22 cellular contexts compared by ENCODE assay signal in genomic region chr17:58365185-58365979, GRCh38. TPM values are rescaled to one million over a fixed set of nuclear protein-coding genes. Genes with fewer than 3 reads are reported as not detected.
A peak's percentile ranks its signal among the peaks of the same experiment; 100 is the strongest.
DNase-seq lines count a peak whose midpoint lies in the region; ATAC-seq and TF ChIP-seq lines count a peak whose summit lies in the region.
"Had no signal": no experiment of that assay in that cellular context is flagged by ENCODE, and none has a peak within 500 bp of the region (broad histone marks: within the 10 kb centered on the region; RNA-seq: fewer than 3 reads in every experiment).

No MANE protein-coding gene starts in this region.

- H3K27ac ChIP-seq in HEK293 (ENCODE audit: extremely low read depth, low read depth, low read length) = peak overlapping the region; percentile 12; the same call in 1 of the 2 replicates
- peak overlapping the region; percentile 39 for H3K27ac ChIP-seq in duodenal mucosa (ENCODE audit: low read depth, low read length)
- peak overlapping the region; percentile 49 for H3K27ac ChIP-seq in suprapubic skin
- H3K27ac ChIP-seq in smooth muscle cell (ENCODE audit: low read depth) = no peak overlapping the region
- H3K27ac ChIP-seq: heart left ventricle had no signal

- CTCF ChIA-PET in HEK293 (lab: Yijun Ruan, JAX) = no interaction called here

- no peak for TF ChIP-seq CTCF in HEK293 (tag by site-specific recombination; IDR thresholded peaks at IDR 0.05)
- no peak for TF ChIP-seq CTCF in suprapubic skin (IDR thresholded peaks at IDR 0.05)
- no peak for TF ChIP-seq CTCF in smooth muscle cell (IDR thresholded peaks at IDR 0.05; ENCODE audit: borderline replicate concordance, insufficient read depth, poor library complexity, severe bottlenecking)

- H3K36me3 ChIP-seq in HEK293 (ENCODE audit: control insufficient read depth in 2 of 2, insufficient read depth in 1 of 2, low read length in 2 of 2) (peaks cover 0 to 43% of the 10 kb centered on the region in 2 experiments; a peak in 2 of 3 replicates), duodenal mucosa (ENCODE audit: control insufficient read depth in 1 of 2, insufficient read depth in 2 of 2, low read length in 2 of 2) (peaks cover 14 to 23% of the 10 kb centered on the region in 2 donors), mucosa of stomach (ENCODE audit: control insufficient read depth, insufficient read depth, low read length) (no peaks in the 10 kb centered on the region), suprapubic skin (peaks cover 2% of the 10 kb centered on the region), smooth muscle cell (ENCODE audit: low read depth) (no peaks in the 10 kb centered on the region)
- H3K36me3 ChIP-seq: heart left ventricle had no signal

- H3F3A ChIP-seq in smooth muscle cell (ENCODE audit: low read depth) = peaks cover 5% of the 10 kb centered on the region

- H3K4me2 ChIP-seq in smooth muscle cell = no peak overlapping the region

- DNase-seq in suprapubic skin (ENCODE audit: low spot score in 2 of 2) = no peak
- no peak for DNase-seq in smooth muscle cell (lab: John Stamatoyannopoulos, UW; ENCODE audit: unreplicated experiment)
- DNase-seq: activated CD4-positive, CD25-positive, alpha-beta regulatory T cell treated with anti-CD3 and anti-CD28 coated beads, Interleukin-2, amount 50 U/mL, for 72 hours; activated CD8-positive, alpha-beta memory T cell treated with anti-CD3 and anti-CD28 coated beads for 24 hours; activated naive CD4-positive, alpha-beta T cell treated with Interleukin-2 at 50 U/mL for 16 hours; activated T-cell treated with anti-CD3 and anti-CD28 coated beads, Interleukin-2, amount 50 U/mL, for 4 hours; CD4-positive, CD25-positive, alpha-beta regulatory T cell; H9; heart left ventricle; KG1; NCI-H187; occipital lobe; retina; SIG-M5; stimulated activated naive CD8-positive, alpha-beta T cell treated with anti-CD3 and anti-CD28 coated beads, Interleukin-15, amount 100 ng/mL, for 72 hours had no signal

- ATAC-seq in HG03521 (IDR thresholded peaks at IDR 0.05; ENCODE audit: unreplicated experiment) = no peak
- no peak for ATAC-seq in GM21423 (IDR thresholded peaks at IDR 0.05; ENCODE audit: unreplicated experiment)
- ATAC-seq: activated T-cell treated with anti-CD3 and anti-CD28 coated beads, Interleukin-2, amount 50 U/mL, for 4 hours; heart left ventricle; stimulated activated naive CD8-positive, alpha-beta T cell treated with anti-CD3 and anti-CD28 coated beads, Interleukin-15, amount 100 ng/mL, for 72 hours had no signal

- no peaks in the 10 kb centered on the region for H3K79me2 ChIP-seq in smooth muscle cell (ENCODE audit: low read depth)

- peak overlapping the region in 1 of 2 donors; percentile 35 for H3K9ac ChIP-seq in duodenal mucosa (ENCODE audit: low read depth in 1 of 2, low read length in 2 of 2)
- peak overlapping the region; percentile 1 for H3K9ac ChIP-seq in mucosa of stomach (ENCODE audit: low read length)
- no peak overlapping the region for H3K9ac ChIP-seq in smooth muscle cell (ENCODE audit: low read depth)

- no peak overlapping the region for H2AFZ ChIP-seq in smooth muscle cell (ENCODE audit: low read depth)

- no peak overlapping the region for H3K4me3 ChIP-seq in HEK293 (ENCODE audit: low read depth, low read length)
- H3K4me3 ChIP-seq in duodenal mucosa (ENCODE audit: low read depth in 1 of 2, low read length in 2 of 2) = peak overlapping the region; percentile 16 to 25
- H3K4me3 ChIP-seq in mucosa of stomach (ENCODE audit: low read length) = no peak overlapping the region
- H3K4me3 ChIP-seq in suprapubic skin = no peak overlapping the region
- no peak overlapping the region for H3K4me3 ChIP-seq in smooth muscle cell
- H3K4me3 ChIP-seq: heart left ventricle had no signal

- TF ChIP-seq EP300 in suprapubic skin (IDR thresholded peaks at IDR 0.05) = no peak

- POLR2A ChIA-PET in HEK293 (lab: Yijun Ruan, JAX) = interaction anchor here (0.5 to 5.2 kb wide), 3 partner anchors 13 to 58 kb away, joined by 3 to 28 read pairs (median 7); partner anchors contain the start of gene SUPT4H1

- H3K4me1 ChIP-seq in HEK293 (ENCODE audit: control insufficient read depth, insufficient read depth, low read length) = no peaks in the 10 kb centered on the region
- H3K4me1 ChIP-seq in duodenal mucosa (ENCODE audit: control insufficient read depth in 1 of 2, insufficient read depth in 2 of 2, low read length in 2 of 2) = peaks cover 68 to 77% of the 10 kb centered on the region in 2 donors
- H3K4me1 ChIP-seq in mucosa of stomach (ENCODE audit: control insufficient read depth, insufficient read depth, low read length) = peaks cover 52% of the 10 kb centered on the region
- peaks cover 42% of the 10 kb centered on the region for H3K4me1 ChIP-seq in suprapubic skin
- peaks cover 9% of the 10 kb centered on the region for H3K4me1 ChIP-seq in smooth muscle cell (ENCODE audit: low read depth)
- H3K4me1 ChIP-seq: heart left ventricle had no signal

- H3K9me3 ChIP-seq in HEK293 (ENCODE audit: control insufficient read depth, insufficient read depth, low read depth, low read length) (no peaks in the 10 kb centered on the region), duodenal mucosa (ENCODE audit: control insufficient read depth in 1 of 2, low read length in 2 of 2) (no peaks in the 10 kb centered on the region), mucosa of stomach (ENCODE audit: control insufficient read depth, low read length) (no peaks in the 10 kb centered on the region), suprapubic skin (no peaks in the 10 kb centered on the region), smooth muscle cell (replicated peaks; ENCODE audit: low read depth) (no peaks in the 10 kb centered on the region)
- H3K9me3 ChIP-seq: heart left ventricle had no signal

- H4K20me1 ChIP-seq in smooth muscle cell (ENCODE audit: low read depth) = no peaks in the 10 kb centered on the region

- peaks cover 0 to 5% of the 10 kb centered on the region in 2 donors for H3K27me3 ChIP-seq in duodenal mucosa (ENCODE audit: control insufficient read depth in 1 of 2, insufficient read depth in 2 of 2, low read length in 2 of 2)
- H3K27me3 ChIP-seq in mucosa of stomach (ENCODE audit: control insufficient read depth, insufficient read depth, low read length) = no peaks in the 10 kb centered on the region
- H3K27me3 ChIP-seq in suprapubic skin = no peaks in the 10 kb centered on the region
- no peaks in the 10 kb centered on the region for H3K27me3 ChIP-seq in smooth muscle cell (ENCODE audit: low read depth)
- H3K27me3 ChIP-seq: heart left ventricle had no signal

- TF ChIP-seq POLR2A in suprapubic skin (IDR thresholded peaks at IDR 0.05) = no peak

TF ChIP-seq in HEK293, 187 proteins besides CTCF, POLR2A, EP300 and RAD21:
- no peak for TF ChIP-seq ZNF23 (tag by site-specific recombination; IDR thresholded peaks at IDR 0.05; ENCODE audit: borderline replicate concordance)
- TF ChIP-seq PRDM1 (tag by site-specific recombination; IDR thresholded peaks at IDR 0.05) = 0 out of 2 replicates have a peak, but pooled peaks have one; percentile 13
- peak; percentile 82; the same call in 1 of the 2 replicates for TF ChIP-seq SP7 (tag by site-specific recombination; IDR thresholded peaks at IDR 0.05)
- peak; percentile 35; the same call in 1 of the 2 replicates for TF ChIP-seq ZNF449 (tag by site-specific recombination; IDR thresholded peaks at IDR 0.05)

RNA-seq across cellular contexts. Expression of gene SUPT4H1, which starts 13.4 kb away (rescaled TPM):
- total RNA-seq in suprapubic skin = 10 to 100 TPM; 33.8 to 48.3 (median 40.3) TPM
- total RNA-seq in smooth muscle cell = 58.5 and 66.1 TPM in 2 replicates
- 92.4 and 107 TPM in 2 replicates for polyA plus RNA-seq in smooth muscle cell

RNA-seq across cellular contexts. Expression of gene TSPOAP1, which starts 36.8 kb away (rescaled TPM):
- total RNA-seq in suprapubic skin = 10 to 100 TPM in 2 of 4 donors, 1 to 10 TPM in 2; 6.8 to 26.9 (median 12.4) TPM
- total RNA-seq in smooth muscle cell = 4.3 and 7.0 TPM in 2 replicates
- polyA plus RNA-seq in smooth muscle cell = 11.7 and 18.3 TPM in 2 replicates
- total RNA-seq: dermis microvascular lymphatic vessel endothelial cell, endothelial cell of umbilical vein had no signal
- polyA plus RNA-seq: endothelial cell of umbilical vein had no signal

RNA-seq across cellular contexts. Expression of gene RNF43, which starts 52.0 kb away (rescaled TPM):
- 10 to 100 TPM; 16.0 to 58.3 (median 21.5) TPM for total RNA-seq in suprapubic skin
- 3.2 and 3.8 TPM in 2 replicates for total RNA-seq in smooth muscle cell
- polyA plus RNA-seq in smooth muscle cell = 0.17 and 2.1 TPM in 2 replicates
- total RNA-seq: dermis microvascular lymphatic vessel endothelial cell, endothelial cell of umbilical vein had no signal
- polyA plus RNA-seq: endothelial cell of umbilical vein had no signal

Comparison
In these comparisons a context has a peak if more than half of its experiments do, and no peak if none do; other contexts are left out.
1. H3K4me3 ChIP-seq: peak in duodenal mucosa (2 of 2); none in HEK293 (single experiment), mucosa of stomach (single experiment), suprapubic skin (single experiment) and smooth muscle cell (single experiment).